In genomic region chr14:90408713-90409112, GRCh38 we compare ENCODE assay signal across 10 cellular contexts. TPM values are rescaled to one million over a fixed set of nuclear protein-coding genes. Genes with fewer than 3 reads are reported as not detected.
DNase-seq lines count a peak whose midpoint lies in the region; ATAC-seq and TF ChIP-seq lines count a peak whose summit lies in the region.
"Had no signal": no experiment of that assay in that cellular context is flagged by ENCODE, and none has a peak within 500 bp of the region (broad histone marks: within the 10 kb centered on the region; RNA-seq: fewer than 3 reads in every experiment).

No MANE protein-coding gene starts in this region.

- no peak for TF ChIP-seq POLR2A in ovary (IDR thresholded peaks at IDR 0.05)

- H3K27me3 ChIP-seq in BLaER1: no peaks in the 10 kb centered on the region
- H3K27me3 ChIP-seq in Panc1 (ENCODE audit: control insufficient read depth, insufficient read depth, low read length): no peaks in the 10 kb centered on the region
- H3K27me3 ChIP-seq in osteoblast (ENCODE audit: insufficient read depth, low read length): no peaks in the 10 kb centered on the region
- no peaks in the 10 kb centered on the region for H3K27me3 ChIP-seq in ovary
- H3K27me3 ChIP-seq: MG63 had no signal

- no peak for TF ChIP-seq EP300 in ovary (IDR thresholded peaks at IDR 0.05)

- ATAC-seq in Panc1: peak; percentile 34

- peaks cover 6% of the 10 kb centered on the region for H3K79me2 ChIP-seq in osteoblast (ENCODE audit: insufficient read depth, low read length)

- in situ Hi-C loops in Panc1 (cut with HindIII; ENCODE audit: low pct_unique_long_range_greater_than_20kb, low sequenced_read_pairs): no loop called here

- H3K4me2 ChIP-seq in BLaER1 (peak overlapping the region; percentile 19; the same call in 1 of the 2 replicates), osteoblast (ENCODE audit: insufficient read depth, low read length) (peak overlapping the region; percentile 39)

- intact Hi-C loops in Panc1 (cut with micrococcal nuclease; ENCODE audit: unreplicated experiment): loop anchor here (5.0 to 10.0 kb wide), 2 partner anchors 106 to 279 kb away; no protein-coding TSS in a partner anchor
- intact Hi-C loops in ovary (cut with DNase I): loop anchor here in 1 of 4 donors (10.0 kb wide), 1 partner anchor 346 kb away; no protein-coding TSS in a partner anchor

- H4K20me1 ChIP-seq in BLaER1: peaks cover 52% of the 10 kb centered on the region; the same call in 1 of the 2 replicates
- no peaks in the 10 kb centered on the region for H4K20me1 ChIP-seq in osteoblast (ENCODE audit: insufficient read depth, low read length)

- BruUV-seq in Panc1 (replicated peaks; lab: Mats Ljungman, UMichigan): no TSS peak

- H3K27ac ChIP-seq in BLaER1: peak overlapping the region; percentile 49
- H3K27ac ChIP-seq in Panc1 (ENCODE audit: low read length): no peak overlapping the region
- H3K27ac ChIP-seq in osteoblast (ENCODE audit: low read depth, low read length): peak overlapping the region; percentile 79
- peak overlapping the region in 1 of 2 donors; percentile 45 for H3K27ac ChIP-seq in ovary

- WGBS in ovary, 3 donors: 61 to 75% (median 65%) methylated on average over 6 of the region's 6 CpGs

- peaks cover 52% of the 10 kb centered on the region for H3K36me3 ChIP-seq in BLaER1
- peaks cover 13% of the 10 kb centered on the region; the same call in 1 of the 2 replicates for H3K36me3 ChIP-seq in Panc1 (ENCODE audit: control insufficient read depth, insufficient read depth, low read length)
- peaks cover 28% of the 10 kb centered on the region for H3K36me3 ChIP-seq in osteoblast (ENCODE audit: insufficient read depth, low read length)
- H3K36me3 ChIP-seq in ovary: no peaks in the 10 kb centered on the region

- H2AFZ ChIP-seq in osteoblast (ENCODE audit: low read length): no peak overlapping the region

- peaks cover 60% of the 10 kb centered on the region for H3K4me1 ChIP-seq in BLaER1
- H3K4me1 ChIP-seq in Panc1 (ENCODE audit: control insufficient read depth, insufficient read depth, low read length): peaks cover 4% of the 10 kb centered on the region; the same call in 1 of the 2 replicates
- H3K4me1 ChIP-seq in osteoblast (ENCODE audit: insufficient read depth, low read length): peaks cover 17% of the 10 kb centered on the region
- peaks cover 2% of the 10 kb centered on the region for H3K4me1 ChIP-seq in ovary (ENCODE audit: insufficient read depth)

- H3K9me3 ChIP-seq in BLaER1 (no peaks in the 10 kb centered on the region), Panc1 (ENCODE audit: control insufficient read depth, insufficient read depth, low read depth, low read length) (no peaks in the 10 kb centered on the region), osteoblast (ENCODE audit: low read depth, low read length) (no peaks in the 10 kb centered on the region), ovary (no peaks in the 10 kb centered on the region)
- H3K9me3 ChIP-seq: MG63 had no signal

- H3K4me3 ChIP-seq in BLaER1 (no peak overlapping the region), Panc1 (ENCODE audit: low read depth in 2 of 2, low read length in 2 of 2) (no peak overlapping the region), fibroblast of pulmonary artery (replicated peaks; ENCODE audit: low read depth, low read length) (no peak overlapping the region), osteoblast (ENCODE audit: insufficient read depth, low read length) (no peak overlapping the region), ovary (no peak overlapping the region)
- H3K4me3 ChIP-seq: MG63 had no signal

- no peak for TF ChIP-seq CTCF in Panc1 (IDR thresholded peaks at IDR 0.05)
- TF ChIP-seq CTCF in fibroblast of pulmonary artery (IDR thresholded peaks at IDR 0.05; ENCODE audit: low read length, missing control alignments): no peak
- TF ChIP-seq CTCF in osteoblast (IDR thresholded peaks at IDR 0.05; ENCODE audit: extremely low read depth, low read depth, low read length): no peak
- no peak for TF ChIP-seq CTCF in ovary (IDR thresholded peaks at IDR 0.05)

- CTCF ChIA-PET in Panc1 (lab: Charles Lee): interaction anchor here (0.6 kb wide), 1 partner anchor 9 kb away, joined by 3 read pairs; no protein-coding TSS in a partner anchor

- H3K9ac ChIP-seq in BLaER1: no peak overlapping the region

- DNase-seq in Panc1 (ENCODE audit: low read depth, low spot score): no peak
- DNase-seq in fibroblast of pulmonary artery (ENCODE audit: low read depth): peak; percentile 41
- DNase-seq in osteoblast (ENCODE audit: insufficient read length, low spot score, missing footprints): no peak
- no peak for DNase-seq in NAMALWA (ENCODE audit: low spot score)
- DNase-seq in ovary: no peak
- DNase-seq in SHP77 treated with DMSO at 0.1 percent for 48 hours (lab: John Stamatoyannopoulos, UW): no peak
- no peak for DNase-seq in HK-2 (ENCODE audit: unreplicated experiment)
- DNase-seq: effector memory CD4-positive, alpha-beta T cell had no signal

- POLR2A ChIA-PET in Panc1 (lab: Charles Lee): no interaction called here

RNA-seq across cellular contexts. Expression of gene CALM1, which starts 11.9 kb away (rescaled TPM):
- 182 TPM for total RNA-seq in Panc1 (2021; ENCODE audit: unreplicated experiment)
- 247 TPM for polyA plus RNA-seq in Panc1 (2012; ENCODE audit: insufficient read length)
- 227 and 313 TPM in 2 replicates for total RNA-seq in osteoblast
- total RNA-seq in ovary: 100 to 1,000 TPM; 122 to 312 (median 225) TPM
- polyA plus RNA-seq in ovary: 100 to 1,000 TPM; 143 to 514 TPM
